Comparison of ENCODE assay signal across 1 cellular context in the genomic region with DNA sequence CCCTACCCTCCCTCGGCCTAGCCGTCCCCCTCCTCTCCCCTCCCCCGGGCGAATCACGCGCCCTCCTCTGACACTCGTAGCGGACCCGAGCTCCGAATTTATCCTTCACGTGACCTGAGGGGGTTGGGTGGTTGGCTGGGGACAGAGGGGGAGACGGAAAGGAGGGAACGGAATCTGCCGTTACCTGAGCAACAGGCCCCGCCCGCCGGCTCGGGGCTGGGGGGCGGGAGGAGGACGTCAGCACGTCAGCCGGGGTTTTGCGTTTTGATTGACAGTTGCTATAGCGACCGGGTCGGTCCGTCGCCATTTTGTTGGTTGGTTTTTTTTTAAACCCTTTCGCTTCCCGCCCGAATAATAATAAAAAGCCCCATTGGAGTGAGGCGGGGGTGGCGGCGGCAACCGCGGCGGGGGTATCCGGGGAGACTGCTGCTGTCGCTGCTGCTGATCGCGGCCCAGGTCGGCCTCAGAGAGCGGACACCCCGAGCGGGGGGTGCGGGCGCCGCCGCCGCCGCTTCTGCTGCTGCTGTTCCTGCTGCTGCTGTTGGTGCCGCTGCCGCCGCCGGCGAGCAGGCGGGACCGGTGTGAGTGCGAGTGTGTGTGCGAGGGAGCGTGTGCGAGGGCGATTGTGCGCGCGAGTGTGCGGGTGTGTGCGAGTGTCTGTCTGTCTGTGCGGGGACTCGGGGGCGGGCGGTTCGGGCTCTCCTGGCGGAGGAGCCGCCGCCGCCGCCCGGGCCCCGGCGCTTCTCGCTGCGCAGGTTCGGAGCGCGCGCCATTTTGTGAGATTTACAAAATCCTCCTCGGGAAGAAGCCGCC.
TF ChIP-seq lines count a peak whose summit lies in the region.

A gene (plus strand): TSS at position 286 of the 813 bp plus-strand sequence. CDS start 53,602 bp downstream, outside the sequence.

TF ChIP-seq in K562, 482 proteins besides CTCF, POLR2A, EP300 and RAD21 (continued from another document and continues in another):
- TF ChIP-seq, protein P1, sequence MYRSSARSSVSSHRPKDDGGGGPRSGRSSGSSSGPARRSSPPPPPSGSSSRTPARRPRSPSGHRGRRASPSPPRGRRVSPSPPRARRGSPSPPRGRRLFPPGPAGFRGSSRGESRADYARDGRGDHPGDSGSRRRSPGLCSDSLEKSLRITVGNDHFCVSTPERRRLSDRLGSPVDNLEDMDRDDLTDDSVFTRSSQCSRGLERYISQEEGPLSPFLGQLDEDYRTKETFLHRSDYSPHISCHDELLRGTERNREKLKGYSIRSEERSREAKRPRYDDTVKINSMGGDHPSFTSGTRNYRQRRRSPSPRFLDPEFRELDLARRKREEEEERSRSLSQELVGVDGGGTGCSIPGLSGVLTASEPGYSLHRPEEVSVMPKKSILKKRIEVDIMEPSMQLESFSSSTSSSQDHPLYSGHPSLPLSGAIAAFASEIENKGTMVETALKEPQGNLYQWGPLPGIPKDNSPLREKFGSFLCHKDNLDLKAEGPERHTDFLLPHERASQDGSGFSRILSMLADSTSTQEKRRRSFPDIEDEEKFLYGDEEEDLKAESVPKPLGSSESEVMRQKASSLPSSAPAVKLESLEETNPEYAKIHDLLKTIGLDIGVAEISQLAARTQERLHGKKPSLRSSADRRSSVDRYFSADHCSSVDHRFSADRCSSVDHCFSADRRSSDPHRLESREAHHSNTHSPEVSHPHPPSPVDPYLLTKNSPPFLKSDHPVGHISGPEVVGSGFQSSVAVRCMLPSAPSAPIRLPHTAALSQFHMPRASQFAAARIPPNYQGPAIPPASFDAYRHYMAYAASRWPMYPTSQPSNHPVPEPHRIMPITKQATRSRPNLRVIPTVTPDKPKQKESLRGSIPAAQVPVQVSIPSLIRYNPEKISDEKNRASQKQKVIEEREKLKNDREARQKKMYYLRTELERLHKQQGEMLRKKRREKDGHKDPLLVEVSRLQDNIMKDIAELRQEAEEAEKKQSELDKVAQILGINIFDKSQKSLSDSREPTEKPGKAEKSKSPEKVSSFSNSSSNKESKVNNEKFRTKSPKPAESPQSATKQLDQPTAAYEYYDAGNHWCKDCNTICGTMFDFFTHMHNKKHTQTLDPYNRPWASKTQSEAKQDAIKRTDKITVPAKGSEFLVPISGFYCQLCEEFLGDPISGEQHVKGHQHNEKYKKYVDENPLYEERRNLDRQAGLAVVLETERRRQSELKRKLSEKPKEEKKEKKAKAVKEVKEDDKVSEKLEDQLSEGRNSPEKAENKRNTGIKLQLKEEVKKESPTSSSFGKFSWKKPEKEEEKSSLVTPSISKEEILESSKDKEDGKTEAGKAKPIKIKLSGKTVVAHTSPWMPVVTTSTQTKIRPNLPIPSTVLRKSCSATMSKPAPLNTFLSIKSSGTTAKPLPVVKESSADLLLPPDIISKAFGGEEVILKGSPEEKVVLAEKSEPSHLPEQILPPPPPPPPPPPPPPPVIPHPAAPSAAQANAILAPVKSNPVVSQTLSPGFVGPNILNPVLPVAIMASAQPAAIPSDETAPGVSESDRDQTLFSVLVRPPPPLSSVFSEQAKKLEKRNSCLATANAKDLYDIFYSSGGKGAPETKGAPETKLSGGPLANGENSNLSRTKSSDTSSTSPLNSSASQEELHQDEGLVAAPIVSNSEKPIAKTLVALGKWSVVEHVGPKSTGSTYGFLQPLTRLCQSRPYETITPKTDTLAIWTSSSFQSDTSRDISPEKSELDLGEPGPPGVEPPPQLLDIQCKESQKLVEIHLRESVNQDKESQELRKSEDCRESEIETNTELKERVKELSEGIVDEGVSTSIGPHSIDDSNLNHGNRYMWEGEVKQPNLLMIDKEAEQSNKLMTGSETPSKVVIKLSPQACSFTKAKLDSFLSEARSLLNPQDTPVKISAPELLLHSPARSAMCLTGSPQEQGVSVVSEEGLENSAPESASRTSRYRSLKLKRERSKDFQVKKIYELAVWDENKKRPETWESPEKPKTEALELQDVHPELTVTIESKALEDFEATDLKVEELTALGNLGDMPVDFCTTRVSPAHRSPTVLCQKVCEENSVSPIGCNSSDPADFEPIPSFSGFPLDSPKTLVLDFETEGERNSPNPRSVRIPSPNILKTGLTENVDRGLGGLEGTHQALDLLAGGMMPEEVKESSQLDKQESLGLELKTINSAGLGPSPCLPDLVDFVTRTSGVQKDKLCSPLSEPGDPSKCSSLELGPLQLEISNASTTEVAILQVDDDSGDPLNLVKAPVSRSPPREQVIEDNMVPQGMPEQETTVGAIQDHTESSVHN (IDR thresholded peaks at IDR 0.05; ENCODE audit: borderline replicate concordance in 1 of 2, low read depth in 1 of 2) = no peak
- TF ChIP-seq KLF1 (tag; IDR thresholded peaks at IDR 0.05) = no peak
- no peak for TF ChIP-seq ZNF354B (CRISPR knock-in tag; IDR thresholded peaks at IDR 0.05)
- peak; percentile 54; the same call in 1 of the 2 replicates for TF ChIP-seq CHD2 (IDR thresholded peaks at IDR 0.05; ENCODE audit: low read depth, low read length)
- TF ChIP-seq MBD2 (IDR thresholded peaks at IDR 0.05; ENCODE audit: borderline replicate concordance, low read depth) = no peak
- no peak for TF ChIP-seq HOXB6 (CRISPR knock-in tag; IDR thresholded peaks at IDR 0.05; ENCODE audit: borderline replicate concordance)
- TF ChIP-seq ZNF311 (CRISPR knock-in tag; IDR thresholded peaks at IDR 0.05) = no peak
- no peak for TF ChIP-seq ZNF764 (CRISPR knock-in tag; IDR thresholded peaks at IDR 0.05; ENCODE audit: low read depth)
- TF ChIP-seq TARDBP (IDR thresholded peaks at IDR 0.05) = peak; percentile 59; the same call in 1 of the 2 replicates
- TF ChIP-seq RBM22 (IDR thresholded peaks at IDR 0.05; ENCODE audit: low read depth, low read length, poor library complexity, severe bottlenecking) = peak; percentile 100
- TF ChIP-seq, protein P2, sequence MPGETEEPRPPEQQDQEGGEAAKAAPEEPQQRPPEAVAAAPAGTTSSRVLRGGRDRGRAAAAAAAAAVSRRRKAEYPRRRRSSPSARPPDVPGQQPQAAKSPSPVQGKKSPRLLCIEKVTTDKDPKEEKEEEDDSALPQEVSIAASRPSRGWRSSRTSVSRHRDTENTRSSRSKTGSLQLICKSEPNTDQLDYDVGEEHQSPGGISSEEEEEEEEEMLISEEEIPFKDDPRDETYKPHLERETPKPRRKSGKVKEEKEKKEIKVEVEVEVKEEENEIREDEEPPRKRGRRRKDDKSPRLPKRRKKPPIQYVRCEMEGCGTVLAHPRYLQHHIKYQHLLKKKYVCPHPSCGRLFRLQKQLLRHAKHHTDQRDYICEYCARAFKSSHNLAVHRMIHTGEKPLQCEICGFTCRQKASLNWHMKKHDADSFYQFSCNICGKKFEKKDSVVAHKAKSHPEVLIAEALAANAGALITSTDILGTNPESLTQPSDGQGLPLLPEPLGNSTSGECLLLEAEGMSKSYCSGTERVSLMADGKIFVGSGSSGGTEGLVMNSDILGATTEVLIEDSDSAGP (CRISPR knock-in tag; IDR thresholded peaks at IDR 0.05) = 0 out of 2 replicates have a peak, but pooled peaks have one; percentile 44
- peak; percentile 73 for TF ChIP-seq LEF1 (IDR thresholded peaks at IDR 0.05)
- no peak for TF ChIP-seq CAMTA2 (CRISPR knock-in tag; conservative IDR thresholded peaks at IDR 0.05)
- no peak for TF ChIP-seq GATA2 (CRISPR knock-in tag; IDR thresholded peaks at IDR 0.05)
- TF ChIP-seq MTF1 (CRISPR knock-in tag; IDR thresholded peaks at IDR 0.05; ENCODE audit: borderline replicate concordance) = no peak
- TF ChIP-seq, protein P3, sequence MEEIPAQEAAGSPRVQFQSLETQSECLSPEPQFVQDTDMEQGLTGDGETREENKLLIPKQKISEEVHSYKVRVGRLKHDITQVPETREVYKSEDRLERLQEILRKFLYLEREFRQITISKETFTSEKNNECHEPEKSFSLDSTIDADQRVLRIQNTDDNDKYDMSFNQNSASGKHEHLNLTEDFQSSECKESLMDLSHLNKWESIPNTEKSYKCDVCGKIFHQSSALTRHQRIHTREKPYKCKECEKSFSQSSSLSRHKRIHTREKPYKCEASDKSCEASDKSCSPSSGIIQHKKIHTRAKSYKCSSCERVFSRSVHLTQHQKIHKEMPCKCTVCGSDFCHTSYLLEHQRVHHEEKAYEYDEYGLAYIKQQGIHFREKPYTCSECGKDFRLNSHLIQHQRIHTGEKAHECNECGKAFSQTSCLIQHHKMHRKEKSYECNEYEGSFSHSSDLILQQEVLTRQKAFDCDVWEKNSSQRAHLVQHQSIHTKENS (CRISPR knock-in tag; IDR thresholded peaks at IDR 0.05) = no peak
- TF ChIP-seq FOSL1 (tag; conservative IDR thresholded peaks at IDR 0.05) = peak; percentile 33; the same call in 1 of the 2 replicates
- TF ChIP-seq, protein P4, sequence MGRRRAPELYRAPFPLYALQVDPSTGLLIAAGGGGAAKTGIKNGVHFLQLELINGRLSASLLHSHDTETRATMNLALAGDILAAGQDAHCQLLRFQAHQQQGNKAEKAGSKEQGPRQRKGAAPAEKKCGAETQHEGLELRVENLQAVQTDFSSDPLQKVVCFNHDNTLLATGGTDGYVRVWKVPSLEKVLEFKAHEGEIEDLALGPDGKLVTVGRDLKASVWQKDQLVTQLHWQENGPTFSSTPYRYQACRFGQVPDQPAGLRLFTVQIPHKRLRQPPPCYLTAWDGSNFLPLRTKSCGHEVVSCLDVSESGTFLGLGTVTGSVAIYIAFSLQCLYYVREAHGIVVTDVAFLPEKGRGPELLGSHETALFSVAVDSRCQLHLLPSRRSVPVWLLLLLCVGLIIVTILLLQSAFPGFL (CRISPR knock-in tag; IDR thresholded peaks at IDR 0.05) = no peak
- TF ChIP-seq NCOA1 (IDR thresholded peaks at IDR 0.05; ENCODE audit: low read depth) = 0 out of 2 replicates have a peak, but pooled peaks have one; percentile 34
- no peak for TF ChIP-seq ZNF41 (CRISPR knock-in tag; conservative IDR thresholded peaks at IDR 0.05)
- no peak for TF ChIP-seq KLF10 (CRISPR knock-in tag; IDR thresholded peaks at IDR 0.05)
- TF ChIP-seq, protein P5, sequence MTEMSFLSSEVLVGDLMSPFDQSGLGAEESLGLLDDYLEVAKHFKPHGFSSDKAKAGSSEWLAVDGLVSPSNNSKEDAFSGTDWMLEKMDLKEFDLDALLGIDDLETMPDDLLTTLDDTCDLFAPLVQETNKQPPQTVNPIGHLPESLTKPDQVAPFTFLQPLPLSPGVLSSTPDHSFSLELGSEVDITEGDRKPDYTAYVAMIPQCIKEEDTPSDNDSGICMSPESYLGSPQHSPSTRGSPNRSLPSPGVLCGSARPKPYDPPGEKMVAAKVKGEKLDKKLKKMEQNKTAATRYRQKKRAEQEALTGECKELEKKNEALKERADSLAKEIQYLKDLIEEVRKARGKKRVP (CRISPR knock-in tag; IDR thresholded peaks at IDR 0.05) = no peak
- TF ChIP-seq ELF4 (CRISPR knock-in tag; IDR thresholded peaks at IDR 0.05) = 0 out of 2 replicates have a peak, but pooled peaks have one; percentile 29
- TF ChIP-seq HDAC6 (IDR thresholded peaks at IDR 0.05; ENCODE audit: low read depth, low read length) = no peak
- no peak for TF ChIP-seq ELF2 (CRISPR knock-in tag; IDR thresholded peaks at IDR 0.05)
- TF ChIP-seq SMAD4 (CRISPR knock-in tag; conservative IDR thresholded peaks at IDR 0.05) = no peak; the same call in 1 of the 2 replicates
- TF ChIP-seq ZNF785 (CRISPR knock-in tag; IDR thresholded peaks at IDR 0.05) = no peak
- TF ChIP-seq MAFK (IDR thresholded peaks at IDR 0.05; ENCODE audit: low read length) = no peak
- peak; percentile 47; the same call in 1 of the 2 replicates for TF ChIP-seq NCOR1 (IDR thresholded peaks at IDR 0.05)
- no peak for TF ChIP-seq HMG20A (CRISPR knock-in tag; conservative IDR thresholded peaks at IDR 0.05)
- no peak for TF ChIP-seq HEY1 (CRISPR knock-in tag; IDR thresholded peaks at IDR 0.05; ENCODE audit: borderline replicate concordance)
- TF ChIP-seq HDAC1 (IDR thresholded peaks at IDR 0.05) = peak in 1 of 2 experiments; percentile 72; a peak in 2 of 4 replicates
- TF ChIP-seq, protein P6, sequence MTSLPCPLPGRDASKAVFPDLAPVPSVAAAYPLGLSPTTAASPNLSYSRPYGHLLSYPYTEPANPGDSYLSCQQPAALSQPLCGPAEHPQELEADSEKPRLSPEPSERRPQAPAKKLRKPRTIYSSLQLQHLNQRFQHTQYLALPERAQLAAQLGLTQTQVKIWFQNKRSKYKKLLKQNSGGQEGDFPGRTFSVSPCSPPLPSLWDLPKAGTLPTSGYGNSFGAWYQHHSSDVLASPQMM (CRISPR knock-in tag; IDR thresholded peaks at IDR 0.05) = no peak
- TF ChIP-seq TBL1XR1 (IDR thresholded peaks at IDR 0.05; ENCODE audit: low read length in 2 of 2) = peak in 1 of 2 experiments; percentile 55; a peak in 1 of 4 replicates
- TF ChIP-seq ZNF146 (CRISPR knock-in tag; IDR thresholded peaks at IDR 0.05; ENCODE audit: unreplicated experiment) = no peak
- TF ChIP-seq, protein P7, sequence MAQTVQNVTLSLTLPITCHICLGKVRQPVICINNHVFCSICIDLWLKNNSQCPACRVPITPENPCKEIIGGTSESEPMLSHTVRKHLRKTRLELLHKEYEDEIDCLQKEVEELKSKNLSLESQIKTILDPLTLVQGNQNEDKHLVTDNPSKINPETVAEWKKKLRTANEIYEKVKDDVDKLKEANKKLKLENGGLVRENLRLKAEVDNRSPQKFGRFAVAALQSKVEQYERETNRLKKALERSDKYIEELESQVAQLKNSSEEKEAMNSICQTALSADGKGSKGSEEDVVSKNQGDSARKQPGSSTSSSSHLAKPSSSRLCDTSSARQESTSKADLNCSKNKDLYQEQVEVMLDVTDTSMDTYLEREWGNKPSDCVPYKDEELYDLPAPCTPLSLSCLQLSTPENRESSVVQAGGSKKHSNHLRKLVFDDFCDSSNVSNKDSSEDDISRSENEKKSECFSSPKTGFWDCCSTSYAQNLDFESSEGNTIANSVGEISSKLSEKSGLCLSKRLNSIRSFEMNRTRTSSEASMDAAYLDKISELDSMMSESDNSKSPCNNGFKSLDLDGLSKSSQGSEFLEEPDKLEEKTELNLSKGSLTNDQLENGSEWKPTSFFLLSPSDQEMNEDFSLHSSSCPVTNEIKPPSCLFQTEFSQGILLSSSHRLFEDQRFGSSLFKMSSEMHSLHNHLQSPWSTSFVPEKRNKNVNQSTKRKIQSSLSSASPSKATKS (CRISPR knock-in tag; IDR thresholded peaks at IDR 0.05) = no peak
- TF ChIP-seq, protein P8, sequence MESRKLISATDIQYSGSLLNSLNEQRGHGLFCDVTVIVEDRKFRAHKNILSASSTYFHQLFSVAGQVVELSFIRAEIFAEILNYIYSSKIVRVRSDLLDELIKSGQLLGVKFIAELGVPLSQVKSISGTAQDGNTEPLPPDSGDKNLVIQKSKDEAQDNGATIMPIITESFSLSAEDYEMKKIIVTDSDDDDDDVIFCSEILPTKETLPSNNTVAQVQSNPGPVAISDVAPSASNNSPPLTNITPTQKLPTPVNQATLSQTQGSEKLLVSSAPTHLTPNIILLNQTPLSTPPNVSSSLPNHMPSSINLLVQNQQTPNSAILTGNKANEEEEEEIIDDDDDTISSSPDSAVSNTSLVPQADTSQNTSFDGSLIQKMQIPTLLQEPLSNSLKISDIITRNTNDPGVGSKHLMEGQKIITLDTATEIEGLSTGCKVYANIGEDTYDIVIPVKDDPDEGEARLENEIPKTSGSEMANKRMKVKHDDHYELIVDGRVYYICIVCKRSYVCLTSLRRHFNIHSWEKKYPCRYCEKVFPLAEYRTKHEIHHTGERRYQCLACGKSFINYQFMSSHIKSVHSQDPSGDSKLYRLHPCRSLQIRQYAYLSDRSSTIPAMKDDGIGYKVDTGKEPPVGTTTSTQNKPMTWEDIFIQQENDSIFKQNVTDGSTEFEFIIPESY (CRISPR knock-in tag; IDR thresholded peaks at IDR 0.05) = no peak
- TF ChIP-seq CTBP1 (IDR thresholded peaks at IDR 0.05; ENCODE audit: borderline replicate concordance) = 0 out of 2 replicates have a peak, but pooled peaks have one; percentile 36
- TF ChIP-seq SAP30 (IDR thresholded peaks at IDR 0.05; ENCODE audit: borderline replicate concordance, insufficient read depth, low read depth, low read length, poor library complexity, severe bottlenecking) = no peak
- no peak for TF ChIP-seq HIVEP1 (CRISPR knock-in tag; IDR thresholded peaks at IDR 0.05)
- TF ChIP-seq NCOA4 (IDR thresholded peaks at IDR 0.05; ENCODE audit: partially characterized antibody) = no peak
- TF ChIP-seq NFIC (IDR thresholded peaks at IDR 0.05) = no peak
- no peak for TF ChIP-seq ZNF717 (CRISPR knock-in tag; IDR thresholded peaks at IDR 0.05)
- no peak for TF ChIP-seq ZNF77 (CRISPR knock-in tag; IDR thresholded peaks at IDR 0.05)
